Comparison of ENCODE assay signal across 3 cellular contexts in genomic region chr1:201889092-201889968, GRCh38.
TF ChIP-seq lines count a peak whose summit lies in the region.

No MANE protein-coding gene starts in this region.

TF ChIP-seq in SK-N-SH, 30 proteins besides CTCF, POLR2A, EP300 and RAD21:
- no peak for TF ChIP-seq GATA2 (CRISPR knock-in tag; IDR thresholded peaks at IDR 0.05)
- TF ChIP-seq FOXJ3 (CRISPR knock-in tag; IDR thresholded peaks at IDR 0.05), result no peak
- no peak for TF ChIP-seq EZH2phosphoT487 (IDR thresholded peaks at IDR 0.05; ENCODE audit: borderline replicate concordance, low read depth)
- TF ChIP-seq NRF1 (IDR thresholded peaks at IDR 0.05; ENCODE audit: low read depth, low read length), result no peak
- no peak for TF ChIP-seq REST (IDR thresholded peaks at IDR 0.05; ENCODE audit: low read depth, low read length)
- TF ChIP-seq GABPA (IDR thresholded peaks at IDR 0.05; ENCODE audit: low read depth), result no peak

TF ChIP-seq in SK-N-SH treated with all-trans-retinoic acid at 6 μM for 48 hours, 23 proteins besides CTCF, POLR2A, EP300 and RAD21:
- TF ChIP-seq BACH2 (CRISPR knock-in tag; IDR thresholded peaks at IDR 0.05; ENCODE audit: borderline replicate concordance) (no peak), CSRNP3 (CRISPR knock-in tag; IDR thresholded peaks at IDR 0.05) (no peak), ZNF565 (CRISPR knock-in tag; conservative IDR thresholded peaks at IDR 0.05; ENCODE audit: low read depth) (no peak), CSDC2 (CRISPR knock-in tag; IDR thresholded peaks at IDR 0.05) (no peak), ESRRG (CRISPR knock-in tag; IDR thresholded peaks at IDR 0.05) (no peak), TOX (CRISPR knock-in tag; IDR thresholded peaks at IDR 0.05; ENCODE audit: borderline replicate concordance) (no peak), ISL1 (CRISPR knock-in tag; IDR thresholded peaks at IDR 0.05) (no peak), ZNF8 (CRISPR knock-in tag; IDR thresholded peaks at IDR 0.05) (no peak), ZNF70 (CRISPR knock-in tag; IDR thresholded peaks at IDR 0.05) (no peak), TCF4 (CRISPR knock-in tag; IDR thresholded peaks at IDR 0.05; ENCODE audit: borderline replicate concordance) (no peak), RARB (CRISPR knock-in tag; IDR thresholded peaks at IDR 0.05) (no peak), PPARA (CRISPR knock-in tag; IDR thresholded peaks at IDR 0.05; ENCODE audit: borderline replicate concordance) (no peak), TSHZ2 (CRISPR knock-in tag; IDR thresholded peaks at IDR 0.05) (no peak), ZFP30 (CRISPR knock-in tag; IDR thresholded peaks at IDR 0.05) (no peak), PATZ1 (CRISPR knock-in tag; IDR thresholded peaks at IDR 0.05; ENCODE audit: borderline replicate concordance) (no peak), ZC3H10 (CRISPR knock-in tag; IDR thresholded peaks at IDR 0.05) (no peak), GLIS3 (CRISPR knock-in tag; IDR thresholded peaks at IDR 0.05) (no peak), CREB5 (CRISPR knock-in tag; IDR thresholded peaks at IDR 0.05; ENCODE audit: low read depth) (no peak), ZFP3 (CRISPR knock-in tag; IDR thresholded peaks at IDR 0.05) (no peak)
TF ChIP-seq in SK-N-SH treated with all-trans-retinoic acid at 6 μM for 48 hours: peak in this region for 0.

TF ChIP-seq in HepG2, 621 proteins besides CTCF, POLR2A, EP300 and RAD21:
- TF ChIP-seq EED (CRISPR knock-in tag; IDR thresholded peaks at IDR 0.05), result 0 out of 2 replicates have a peak, but pooled peaks have one; percentile 40
- no peak for TF ChIP-seq PBX2 (CRISPR knock-in tag; IDR thresholded peaks at IDR 0.05)
